ENCODE assay signal across 12 cellular contexts in genomic region chr11:76161261-76161961, GRCh38. TPM values are rescaled to one million over a fixed set of nuclear protein-coding genes. Genes with fewer than 3 reads are reported as not detected.
DNase-seq lines count a peak whose midpoint lies in the region; ATAC-seq and TF ChIP-seq lines count a peak whose summit lies in the region.
"Had no signal": no experiment of that assay in that cellular context is flagged by ENCODE, and none has a peak within 500 bp of the region (broad histone marks: within the 10 kb centered on the region; RNA-seq: fewer than 3 reads in every experiment).

No MANE protein-coding gene starts in this region.

- H3K36me3 ChIP-seq in heart left ventricle (no peaks in the 10 kb centered on the region), gastrocnemius medialis (no peaks in the 10 kb centered on the region)

- DNase-seq in DMS 273 (lab: John Stamatoyannopoulos, UW; ENCODE audit: unreplicated experiment) (peak; percentile 64), DMS 273 treated with DMSO at 0.1 percent for 48 hours (lab: John Stamatoyannopoulos, UW) (no peak), OCI-M1 (lab: John Stamatoyannopoulos, UW) (peak; percentile 72), heart left ventricle (peak in 4 of 5 donors; percentile 30 to 66 (median 50)), gastrocnemius medialis (no peak), AML-193 (lab: John Stamatoyannopoulos, UW) (no peak), NCI-H2196 treated with DMSO at 0.1 percent for 48 hours (lab: John Stamatoyannopoulos, UW; ENCODE audit: unreplicated experiment) (no peak)
- no peak for DNase-seq in activated CD4-positive, CD25-positive, alpha-beta regulatory T cell treated with anti-CD3 and anti-CD28 coated beads, Interleukin-2, amount 50 U/mL, for 72 hours
- DNase-seq: activated CD4-positive, alpha-beta T cell treated with anti-CD3 and anti-CD28 coated beads for 1 hour; activated gamma-delta T cell treated with Interleukin-2 at 50 U/mL for 16 hours; NCI-H1105 had no signal

- H3K27me3 ChIP-seq in heart left ventricle (no peaks in the 10 kb centered on the region), gastrocnemius medialis (no peaks in the 10 kb centered on the region)

- TF ChIP-seq CTCF in heart left ventricle (IDR thresholded peaks at IDR 0.05) (no peak), gastrocnemius medialis (IDR thresholded peaks at IDR 0.05 in 4 of 5, conservative IDR thresholded peaks at IDR 0.05 in 1 of 5) (no peak)

- intact Hi-C loops in heart left ventricle (cut with DNase I): no loop called here
- intact Hi-C loops in gastrocnemius medialis (cut with DNase I; ENCODE audit: low total_unique reads): no loop called here

- no peak overlapping the region for H3K27ac ChIP-seq in heart left ventricle
- no peak overlapping the region for H3K27ac ChIP-seq in gastrocnemius medialis
- H3K27ac ChIP-seq: 22Rv1 had no signal

- peak; percentile 34 to 79 (median 66) for ATAC-seq in heart left ventricle
- peak; percentile 30 to 53 for ATAC-seq in gastrocnemius medialis

- peak overlapping the region in 7 of 12 donors; percentile 5 to 42 (median 31) for H3K4me3 ChIP-seq in heart left ventricle
- H3K4me3 ChIP-seq in gastrocnemius medialis: peak overlapping the region; percentile 5 to 31 (median 24)

- no peak for TF ChIP-seq POLR2A in heart left ventricle (IDR thresholded peaks at IDR 0.05)
- TF ChIP-seq POLR2A in gastrocnemius medialis (IDR thresholded peaks at IDR 0.05): no peak

- in situ Hi-C loops in gastrocnemius medialis (cut with MboI; ENCODE audit: low sequenced_read_pairs in 4 of 4): loop anchor here in 1 of 4 donors (25.0 kb wide), 1 partner anchor 374 kb away; no protein-coding TSS in a partner anchor

- 5 to 11% (median 9%) methylated on average over 9 to 24 of the region's 24 CpGs for WGBS in heart left ventricle, 4 donors

- H3K9me3 ChIP-seq in heart left ventricle: no peaks in the 10 kb centered on the region
- H3K9me3 ChIP-seq in gastrocnemius medialis: no peaks in the 10 kb centered on the region

- H3K4me1 ChIP-seq in heart left ventricle (peaks cover 0 to 22% (median 14%) of the 10 kb centered on the region in 12 donors), gastrocnemius medialis (peaks cover 7 to 16% of the 10 kb centered on the region in 2 donors)

RNA-seq across cellular contexts. Expression of gene WNT11, which starts 44.9 kb away (rescaled TPM):
- total RNA-seq in heart left ventricle (10 to 100 TPM in 2 of 9 donors, 1 to 10 TPM in 7; 5.0 to 20.9 (median 9.2) TPM), gastrocnemius medialis (1 to 10 TPM; 2.9 to 6.5 (median 4.0) TPM)
- polyA plus RNA-seq in heart left ventricle: 1 to 10 TPM; 3.8 to 6.7 TPM

Comparison
In these comparisons a context has a peak if more than half of its experiments do, and no peak if none do; other contexts are left out.
1. DNase-seq: peak in DMS 273 (single experiment), OCI-M1 (single experiment) and heart left ventricle (4 of 5); none in DMS 273 treated with DMSO at 0.1 percent for 48 hours (single experiment), gastrocnemius medialis (0 of 2), AML-193 (0 of 2), activated CD4-positive, CD25-positive, alpha-beta regulatory T cell treated with anti-CD3 and anti-CD28 coated beads, Interleukin-2, amount 50 U/mL, for 72 hours (single experiment) and NCI-H2196 treated with DMSO at 0.1 percent for 48 hours (single experiment).